In the genomic region with DNA sequence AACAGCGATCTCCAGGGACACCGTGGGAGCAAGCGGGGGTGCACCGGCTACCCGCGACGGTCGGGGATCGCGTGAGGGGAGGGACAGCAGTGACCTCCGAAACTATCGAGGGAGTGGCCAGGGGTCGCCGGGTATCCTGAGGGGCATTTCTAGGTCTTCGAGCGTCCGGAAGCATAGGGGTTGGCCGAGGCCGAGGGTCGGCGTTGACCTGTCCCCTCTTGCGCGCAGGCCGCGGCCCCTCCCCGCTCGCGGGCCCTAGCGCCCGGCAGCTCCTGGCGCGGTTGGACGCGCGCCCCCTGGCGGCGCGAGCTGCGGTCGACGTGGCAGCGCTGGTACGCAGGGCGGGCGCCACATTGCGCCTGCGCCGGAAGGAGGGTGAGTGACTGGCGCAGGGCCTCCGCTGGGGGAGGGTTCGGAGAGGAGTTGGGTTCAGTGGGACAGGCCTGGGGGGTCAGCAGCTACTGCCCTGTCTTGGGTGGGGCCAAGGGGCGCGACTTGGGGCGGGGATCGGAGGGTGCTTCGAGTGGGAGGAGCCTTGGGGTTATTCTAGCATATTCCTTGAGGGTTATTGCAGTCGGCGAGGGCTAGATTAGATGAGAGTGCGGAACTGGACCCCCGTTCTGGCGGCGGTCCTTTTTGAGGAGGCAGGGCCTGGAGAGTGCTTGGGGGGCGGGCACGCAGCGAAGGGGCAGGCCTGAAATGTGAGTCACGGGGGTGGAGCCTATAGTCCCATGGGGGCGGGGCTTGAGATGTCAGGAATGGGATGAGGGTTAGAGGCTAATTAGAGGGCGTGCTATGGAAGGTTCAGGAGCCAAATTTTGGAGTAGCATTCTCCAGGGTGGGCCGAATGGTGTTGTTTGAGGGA, we compare ENCODE assay signal across 1 cellular context.
TF ChIP-seq lines count a peak whose summit lies in the region.

No MANE protein-coding gene starts in this region.

TF ChIP-seq in K562, 482 proteins besides CTCF, POLR2A, EP300 and RAD21 (continued from another document and continues in another):
- TF ChIP-seq, protein P1, sequence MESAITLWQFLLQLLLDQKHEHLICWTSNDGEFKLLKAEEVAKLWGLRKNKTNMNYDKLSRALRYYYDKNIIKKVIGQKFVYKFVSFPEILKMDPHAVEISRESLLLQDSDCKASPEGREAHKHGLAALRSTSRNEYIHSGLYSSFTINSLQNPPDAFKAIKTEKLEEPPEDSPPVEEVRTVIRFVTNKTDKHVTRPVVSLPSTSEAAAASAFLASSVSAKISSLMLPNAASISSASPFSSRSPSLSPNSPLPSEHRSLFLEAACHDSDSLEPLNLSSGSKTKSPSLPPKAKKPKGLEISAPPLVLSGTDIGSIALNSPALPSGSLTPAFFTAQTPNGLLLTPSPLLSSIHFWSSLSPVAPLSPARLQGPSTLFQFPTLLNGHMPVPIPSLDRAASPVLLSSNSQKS (CRISPR knock-in tag; IDR thresholded peaks at IDR 0.05), result no peak
- TF ChIP-seq PML (IDR thresholded peaks at IDR 0.05; ENCODE audit: low read length), result no peak
- TF ChIP-seq, protein P2, sequence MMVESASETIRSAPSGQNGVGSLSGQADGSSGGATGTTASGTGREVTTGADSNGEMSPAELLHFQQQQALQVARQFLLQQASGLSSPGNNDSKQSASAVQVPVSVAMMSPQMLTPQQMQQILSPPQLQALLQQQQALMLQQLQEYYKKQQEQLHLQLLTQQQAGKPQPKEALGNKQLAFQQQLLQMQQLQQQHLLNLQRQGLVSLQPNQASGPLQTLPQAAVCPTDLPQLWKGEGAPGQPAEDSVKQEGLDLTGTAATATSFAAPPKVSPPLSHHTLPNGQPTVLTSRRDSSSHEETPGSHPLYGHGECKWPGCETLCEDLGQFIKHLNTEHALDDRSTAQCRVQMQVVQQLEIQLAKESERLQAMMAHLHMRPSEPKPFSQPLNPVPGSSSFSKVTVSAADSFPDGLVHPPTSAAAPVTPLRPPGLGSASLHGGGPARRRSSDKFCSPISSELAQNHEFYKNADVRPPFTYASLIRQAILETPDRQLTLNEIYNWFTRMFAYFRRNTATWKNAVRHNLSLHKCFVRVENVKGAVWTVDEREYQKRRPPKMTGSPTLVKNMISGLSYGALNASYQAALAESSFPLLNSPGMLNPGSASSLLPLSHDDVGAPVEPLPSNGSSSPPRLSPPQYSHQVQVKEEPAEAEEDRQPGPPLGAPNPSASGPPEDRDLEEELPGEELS (CRISPR knock-in tag; IDR thresholded peaks at IDR 0.05; ENCODE audit: borderline replicate concordance), result no peak
- TF ChIP-seq, protein P3, sequence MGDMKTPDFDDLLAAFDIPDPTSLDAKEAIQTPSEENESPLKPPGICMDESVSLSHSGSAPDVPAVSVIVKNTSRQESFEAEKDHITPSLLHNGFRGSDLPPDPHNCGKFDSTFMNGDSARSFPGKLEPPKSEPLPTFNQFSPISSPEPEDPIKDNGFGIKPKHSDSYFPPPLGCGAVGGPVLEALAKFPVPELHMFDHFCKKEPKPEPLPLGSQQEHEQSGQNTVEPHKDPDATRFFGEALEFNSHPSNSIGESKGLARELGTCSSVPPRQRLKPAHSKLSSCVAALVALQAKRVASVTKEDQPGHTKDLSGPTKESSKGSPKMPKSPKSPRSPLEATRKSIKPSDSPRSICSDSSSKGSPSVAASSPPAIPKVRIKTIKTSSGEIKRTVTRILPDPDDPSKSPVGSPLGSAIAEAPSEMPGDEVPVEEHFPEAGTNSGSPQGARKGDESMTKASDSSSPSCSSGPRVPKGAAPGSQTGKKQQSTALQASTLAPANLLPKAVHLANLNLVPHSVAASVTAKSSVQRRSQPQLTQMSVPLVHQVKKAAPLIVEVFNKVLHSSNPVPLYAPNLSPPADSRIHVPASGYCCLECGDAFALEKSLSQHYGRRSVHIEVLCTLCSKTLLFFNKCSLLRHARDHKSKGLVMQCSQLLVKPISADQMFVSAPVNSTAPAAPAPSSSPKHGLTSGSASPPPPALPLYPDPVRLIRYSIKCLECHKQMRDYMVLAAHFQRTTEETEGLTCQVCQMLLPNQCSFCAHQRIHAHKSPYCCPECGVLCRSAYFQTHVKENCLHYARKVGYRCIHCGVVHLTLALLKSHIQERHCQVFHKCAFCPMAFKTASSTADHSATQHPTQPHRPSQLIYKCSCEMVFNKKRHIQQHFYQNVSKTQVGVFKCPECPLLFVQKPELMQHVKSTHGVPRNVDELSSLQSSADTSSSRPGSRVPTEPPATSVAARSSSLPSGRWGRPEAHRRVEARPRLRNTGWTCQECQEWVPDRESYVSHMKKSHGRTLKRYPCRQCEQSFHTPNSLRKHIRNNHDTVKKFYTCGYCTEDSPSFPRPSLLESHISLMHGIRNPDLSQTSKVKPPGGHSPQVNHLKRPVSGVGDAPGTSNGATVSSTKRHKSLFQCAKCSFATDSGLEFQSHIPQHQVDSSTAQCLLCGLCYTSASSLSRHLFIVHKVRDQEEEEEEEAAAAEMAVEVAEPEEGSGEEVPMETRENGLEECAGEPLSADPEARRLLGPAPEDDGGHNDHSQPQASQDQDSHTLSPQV (IDR thresholded peaks at IDR 0.05), result peak; percentile 60; the same call in 1 of the 2 replicates
- peak; percentile 25 for TF ChIP-seq MEIS2 (IDR thresholded peaks at IDR 0.05; ENCODE audit: partially characterized antibody)
- no peak for TF ChIP-seq CBX5 (IDR thresholded peaks at IDR 0.05; ENCODE audit: borderline replicate concordance, low read depth)
- TF ChIP-seq RHOXF2B (CRISPR knock-in tag; conservative IDR thresholded peaks at IDR 0.05), result no peak
- no peak for TF ChIP-seq TRIM28 (IDR thresholded peaks at IDR 0.05)
- TF ChIP-seq, protein P4, sequence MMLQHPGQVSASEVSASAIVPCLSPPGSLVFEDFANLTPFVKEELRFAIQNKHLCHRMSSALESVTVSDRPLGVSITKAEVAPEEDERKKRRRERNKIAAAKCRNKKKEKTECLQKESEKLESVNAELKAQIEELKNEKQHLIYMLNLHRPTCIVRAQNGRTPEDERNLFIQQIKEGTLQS (IDR thresholded peaks at IDR 0.05), result peak; percentile 42; the same call in 1 of the 2 replicates
- TF ChIP-seq, protein P4 (CRISPR knock-in tag; conservative IDR thresholded peaks at IDR 0.05), result no peak
- TF ChIP-seq, protein P5, sequence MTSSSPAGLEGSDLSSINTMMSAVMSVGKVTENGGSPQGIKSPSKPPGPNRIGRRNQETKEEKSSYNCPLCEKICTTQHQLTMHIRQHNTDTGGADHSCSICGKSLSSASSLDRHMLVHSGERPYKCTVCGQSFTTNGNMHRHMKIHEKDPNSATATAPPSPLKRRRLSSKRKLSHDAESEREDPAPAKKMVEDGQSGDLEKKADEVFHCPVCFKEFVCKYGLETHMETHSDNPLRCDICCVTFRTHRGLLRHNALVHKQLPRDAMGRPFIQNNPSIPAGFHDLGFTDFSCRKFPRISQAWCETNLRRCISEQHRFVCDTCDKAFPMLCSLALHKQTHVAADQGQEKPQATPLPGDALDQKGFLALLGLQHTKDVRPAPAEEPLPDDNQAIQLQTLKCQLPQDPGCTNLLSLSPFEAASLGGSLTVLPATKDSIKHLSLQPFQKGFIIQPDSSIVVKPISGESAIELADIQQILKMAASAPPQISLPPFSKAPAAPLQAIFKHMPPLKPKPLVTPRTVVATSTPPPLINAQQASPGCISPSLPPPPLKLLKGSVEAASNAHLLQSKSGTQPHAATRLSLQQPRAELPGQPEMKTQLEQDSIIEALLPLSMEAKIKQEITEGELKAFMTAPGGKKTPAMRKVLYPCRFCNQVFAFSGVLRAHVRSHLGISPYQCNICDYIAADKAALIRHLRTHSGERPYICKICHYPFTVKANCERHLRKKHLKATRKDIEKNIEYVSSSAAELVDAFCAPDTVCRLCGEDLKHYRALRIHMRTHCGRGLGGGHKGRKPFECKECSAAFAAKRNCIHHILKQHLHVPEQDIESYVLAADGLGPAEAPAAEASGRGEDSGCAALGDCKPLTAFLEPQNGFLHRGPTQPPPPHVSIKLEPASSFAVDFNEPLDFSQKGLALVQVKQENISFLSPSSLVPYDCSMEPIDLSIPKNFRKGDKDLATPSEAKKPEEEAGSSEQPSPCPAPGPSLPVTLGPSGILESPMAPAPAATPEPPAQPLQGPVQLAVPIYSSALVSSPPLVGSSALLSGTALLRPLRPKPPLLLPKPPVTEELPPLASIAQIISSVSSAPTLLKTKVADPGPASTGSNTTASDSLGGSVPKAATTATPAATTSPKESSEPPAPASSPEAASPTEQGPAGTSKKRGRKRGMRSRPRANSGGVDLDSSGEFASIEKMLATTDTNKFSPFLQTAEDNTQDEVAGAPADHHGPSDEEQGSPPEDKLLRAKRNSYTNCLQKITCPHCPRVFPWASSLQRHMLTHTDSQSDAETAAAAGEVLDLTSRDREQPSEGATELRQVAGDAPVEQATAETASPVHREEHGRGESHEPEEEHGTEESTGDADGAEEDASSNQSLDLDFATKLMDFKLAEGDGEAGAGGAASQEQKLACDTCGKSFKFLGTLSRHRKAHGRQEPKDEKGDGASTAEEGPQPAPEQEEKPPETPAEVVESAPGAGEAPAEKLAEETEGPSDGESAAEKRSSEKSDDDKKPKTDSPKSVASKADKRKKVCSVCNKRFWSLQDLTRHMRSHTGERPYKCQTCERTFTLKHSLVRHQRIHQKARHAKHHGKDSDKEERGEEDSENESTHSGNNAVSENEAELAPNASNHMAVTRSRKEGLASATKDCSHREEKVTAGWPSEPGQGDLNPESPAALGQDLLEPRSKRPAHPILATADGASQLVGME (CRISPR knock-in tag; IDR thresholded peaks at IDR 0.05), result no peak
- TF ChIP-seq SIX5 (IDR thresholded peaks at IDR 0.05; ENCODE audit: borderline replicate concordance in 1 of 2, insufficient read depth in 1 of 2, low read depth in 1 of 2, low read length in 2 of 2), result no peak
- TF ChIP-seq FOXP1 (CRISPR knock-in tag; IDR thresholded peaks at IDR 0.05), result no peak
- no peak for TF ChIP-seq LEF1 (IDR thresholded peaks at IDR 0.05)
- TF ChIP-seq CREM (IDR thresholded peaks at IDR 0.05; ENCODE audit: low read depth), result peak; percentile 81
- TF ChIP-seq HLTF (IDR thresholded peaks at IDR 0.05), result no peak
- TF ChIP-seq GTF2F1 (IDR thresholded peaks at IDR 0.05; ENCODE audit: low read depth, low read length), result no peak
- TF ChIP-seq HNRNPL (IDR thresholded peaks at IDR 0.05; ENCODE audit: low read depth, low read length), result no peak
- TF ChIP-seq HDGF (IDR thresholded peaks at IDR 0.05), result no peak
- no peak for TF ChIP-seq KDM4B (IDR thresholded peaks at IDR 0.05; ENCODE audit: borderline replicate concordance in 2 of 2, low read depth in 1 of 2)
- TF ChIP-seq BMI1 (IDR thresholded peaks at IDR 0.05; ENCODE audit: low read length), result no peak
- no peak for TF ChIP-seq KLF1 (tag; IDR thresholded peaks at IDR 0.05)
- TF ChIP-seq ASH1L (IDR thresholded peaks at IDR 0.05; ENCODE audit: borderline replicate concordance, low read depth, partially characterized antibody), result no peak
- TF ChIP-seq, protein P6, sequence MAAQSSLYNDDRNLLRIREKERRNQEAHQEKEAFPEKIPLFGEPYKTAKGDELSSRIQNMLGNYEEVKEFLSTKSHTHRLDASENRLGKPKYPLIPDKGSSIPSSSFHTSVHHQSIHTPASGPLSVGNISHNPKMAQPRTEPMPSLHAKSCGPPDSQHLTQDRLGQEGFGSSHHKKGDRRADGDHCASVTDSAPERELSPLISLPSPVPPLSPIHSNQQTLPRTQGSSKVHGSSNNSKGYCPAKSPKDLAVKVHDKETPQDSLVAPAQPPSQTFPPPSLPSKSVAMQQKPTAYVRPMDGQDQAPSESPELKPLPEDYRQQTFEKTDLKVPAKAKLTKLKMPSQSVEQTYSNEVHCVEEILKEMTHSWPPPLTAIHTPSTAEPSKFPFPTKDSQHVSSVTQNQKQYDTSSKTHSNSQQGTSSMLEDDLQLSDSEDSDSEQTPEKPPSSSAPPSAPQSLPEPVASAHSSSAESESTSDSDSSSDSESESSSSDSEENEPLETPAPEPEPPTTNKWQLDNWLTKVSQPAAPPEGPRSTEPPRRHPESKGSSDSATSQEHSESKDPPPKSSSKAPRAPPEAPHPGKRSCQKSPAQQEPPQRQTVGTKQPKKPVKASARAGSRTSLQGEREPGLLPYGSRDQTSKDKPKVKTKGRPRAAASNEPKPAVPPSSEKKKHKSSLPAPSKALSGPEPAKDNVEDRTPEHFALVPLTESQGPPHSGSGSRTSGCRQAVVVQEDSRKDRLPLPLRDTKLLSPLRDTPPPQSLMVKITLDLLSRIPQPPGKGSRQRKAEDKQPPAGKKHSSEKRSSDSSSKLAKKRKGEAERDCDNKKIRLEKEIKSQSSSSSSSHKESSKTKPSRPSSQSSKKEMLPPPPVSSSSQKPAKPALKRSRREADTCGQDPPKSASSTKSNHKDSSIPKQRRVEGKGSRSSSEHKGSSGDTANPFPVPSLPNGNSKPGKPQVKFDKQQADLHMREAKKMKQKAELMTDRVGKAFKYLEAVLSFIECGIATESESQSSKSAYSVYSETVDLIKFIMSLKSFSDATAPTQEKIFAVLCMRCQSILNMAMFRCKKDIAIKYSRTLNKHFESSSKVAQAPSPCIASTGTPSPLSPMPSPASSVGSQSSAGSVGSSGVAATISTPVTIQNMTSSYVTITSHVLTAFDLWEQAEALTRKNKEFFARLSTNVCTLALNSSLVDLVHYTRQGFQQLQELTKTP (IDR thresholded peaks at IDR 0.05; ENCODE audit: low read depth in 1 of 2, partially characterized antibody in 2 of 2), result no peak
- TF ChIP-seq PHF21A (IDR thresholded peaks at IDR 0.05; ENCODE audit: borderline replicate concordance, low read depth), result peak; percentile 28; the same call in 1 of the 2 replicates
- TF ChIP-seq ETV1 (tag; conservative IDR thresholded peaks at IDR 0.05; ENCODE audit: low read depth), result no peak
- no peak for TF ChIP-seq SRSF3 (IDR thresholded peaks at IDR 0.05; ENCODE audit: insufficient read depth, low read length)
- TF ChIP-seq ZNF143 (CRISPR knock-in tag; IDR thresholded peaks at IDR 0.05), result no peak
- TF ChIP-seq ZSCAN32 (CRISPR knock-in tag; IDR thresholded peaks at IDR 0.05), result no peak
- no peak for TF ChIP-seq MCM3 (IDR thresholded peaks at IDR 0.05)
- TF ChIP-seq ZNF589 (CRISPR knock-in tag; IDR thresholded peaks at IDR 0.05; ENCODE audit: low read depth), result no peak
- peak; percentile 95 for TF ChIP-seq ATF7 (IDR thresholded peaks at IDR 0.05)
- no peak for TF ChIP-seq ADNP (tag; IDR thresholded peaks at IDR 0.05)
- no peak for TF ChIP-seq TAL1 (IDR thresholded peaks at IDR 0.05)
- no peak for TF ChIP-seq JUN (IDR thresholded peaks at IDR 0.05; ENCODE audit: borderline replicate concordance, low read depth, low read length)
- TF ChIP-seq JUN (CRISPR knock-in tag; IDR thresholded peaks at IDR 0.05; ENCODE audit: borderline replicate concordance), result no peak
- TF ChIP-seq KLF6 (CRISPR knock-in tag; IDR thresholded peaks at IDR 0.05; ENCODE audit: borderline replicate concordance), result no peak
- no peak for TF ChIP-seq ZNF24 (IDR thresholded peaks at IDR 0.05)
- no peak for TF ChIP-seq ZNF584 (CRISPR knock-in tag; IDR thresholded peaks at IDR 0.05; ENCODE audit: low read depth)
- TF ChIP-seq, protein P7, sequence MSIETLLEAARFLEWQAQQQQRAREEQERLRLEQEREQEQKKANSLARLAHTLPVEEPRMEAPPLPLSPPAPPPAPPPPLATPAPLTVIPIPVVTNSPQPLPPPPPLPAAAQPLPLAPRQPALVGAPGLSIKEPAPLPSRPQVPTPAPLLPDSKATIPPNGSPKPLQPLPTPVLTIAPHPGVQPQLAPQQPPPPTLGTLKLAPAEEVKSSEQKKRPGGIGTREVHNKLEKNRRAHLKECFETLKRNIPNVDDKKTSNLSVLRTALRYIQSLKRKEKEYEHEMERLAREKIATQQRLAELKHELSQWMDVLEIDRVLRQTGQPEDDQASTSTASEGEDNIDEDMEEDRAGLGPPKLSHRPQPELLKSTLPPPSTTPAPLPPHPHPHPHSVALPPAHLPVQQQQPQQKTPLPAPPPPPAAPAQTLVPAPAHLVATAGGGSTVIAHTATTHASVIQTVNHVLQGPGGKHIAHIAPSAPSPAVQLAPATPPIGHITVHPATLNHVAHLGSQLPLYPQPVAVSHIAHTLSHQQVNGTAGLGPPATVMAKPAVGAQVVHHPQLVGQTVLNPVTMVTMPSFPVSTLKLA (conservative IDR thresholded peaks at IDR 0.05), result no peak; a peak in 1 of 4 replicates
